Comparison of ENCODE assay signal across 18 cellular contexts in genomic region chr16:9081183-9081582, GRCh38. TPM values are rescaled to one million over a fixed set of nuclear protein-coding genes. Genes with fewer than 3 reads are reported as not detected.
DNase-seq lines count a peak whose midpoint lies in the region; ATAC-seq and TF ChIP-seq lines count a peak whose summit lies in the region.
"Had no signal": no experiment of that assay in that cellular context is flagged by ENCODE, and none has a peak within 500 bp of the region (broad histone marks: within the 10 kb centered on the region; RNA-seq: fewer than 3 reads in every experiment).

No MANE protein-coding gene starts in this region.

- ATAC-seq in stimulated activated naive B cell treated with anti-CD40 and anti-IgM and Interleukin-4, amounts not matched to agents 10 μg/mL and 1 μg/mL and 100 μg/mL, for 72 hours (replicated peaks) = no peak
- ATAC-seq in stimulated activated naive CD8-positive, alpha-beta T cell treated with anti-CD3 and anti-CD28 coated beads, Interleukin-15, amount 100 ng/mL, for 72 hours = no peak
- ATAC-seq: lower lobe of right lung, pancreas had no signal

- H3K36me3 Mint-ChIP-seq in immature natural killer cell = peaks cover 0 to 4% (median 0%) of the 10 kb centered on the region in 3 donors
- peaks cover 7 to 14% of the 10 kb centered on the region in 2 donors for H3K36me3 Mint-ChIP-seq in stimulated activated naive B cell treated with anti-CD40 and anti-IgM and Interleukin-4, amounts not matched to agents 10 μg/mL and 1 μg/mL and 100 μg/mL, for 72 hours
- H3K36me3 Mint-ChIP-seq: T-cell had no signal

- no peaks in the 10 kb centered on the region for H3K79me2 ChIP-seq in OCI-LY7 (ENCODE audit: insufficient read depth, low read depth, low read length)

- H3K27ac Mint-ChIP-seq in immature natural killer cell = peak overlapping the region in 4 of 6 donors; percentile 21 to 50 (median 38)
- peak overlapping the region; percentile 37 for H3K27ac Mint-ChIP-seq in stimulated activated naive B cell treated with anti-CD40 and anti-IgM and Interleukin-4, amounts not matched to agents 10 μg/mL and 1 μg/mL and 100 μg/mL, for 72 hours
- H3K27ac Mint-ChIP-seq in stimulated activated naive CD8-positive, alpha-beta T cell treated with anti-CD3 and anti-CD28 coated beads, Interleukin-15, amount 100 ng/mL, for 72 hours = no peak overlapping the region
- H3K27ac Mint-ChIP-seq: T-cell had no signal

- POLR2A ChIA-PET in OCI-LY7 (lab: Charles Lee) = interaction anchor here (0.7 to 5.3 kb wide), 2 partner anchors 10 to 1226 kb away, joined by 3 to 46 read pairs; partner anchors contain the start of gene HAPSTR1

- H3K27me3 Mint-ChIP-seq in immature natural killer cell (ENCODE audit: low read depth in 3 of 3) = peaks cover 5 to 8% (median 6%) of the 10 kb centered on the region in 3 donors
- H3K27me3 Mint-ChIP-seq in stimulated activated naive B cell treated with anti-CD40 and anti-IgM and Interleukin-4, amounts not matched to agents 10 μg/mL and 1 μg/mL and 100 μg/mL, for 72 hours = no peaks in the 10 kb centered on the region
- no peaks in the 10 kb centered on the region for H3K27me3 Mint-ChIP-seq in stimulated activated naive CD8-positive, alpha-beta T cell treated with anti-CD3 and anti-CD28 coated beads, Interleukin-15, amount 100 ng/mL, for 72 hours
- H3K27me3 Mint-ChIP-seq: T-cell had no signal

- no peak overlapping the region for H3K4me3 Mint-ChIP-seq in immature natural killer cell
- H3K4me3 Mint-ChIP-seq in stimulated activated naive B cell treated with anti-CD40 and anti-IgM and Interleukin-4, amounts not matched to agents 10 μg/mL and 1 μg/mL and 100 μg/mL, for 72 hours = no peak overlapping the region
- no peak overlapping the region for H3K4me3 Mint-ChIP-seq in stimulated activated naive CD8-positive, alpha-beta T cell treated with anti-CD3 and anti-CD28 coated beads, Interleukin-15, amount 100 ng/mL, for 72 hours
- H3K4me3 Mint-ChIP-seq: T-cell had no signal

- H3K27ac ChIP-seq in left ventricle myocardium inferior (replicated peaks) (peak overlapping the region; percentile 18), OCI-LY7 (ENCODE audit: low read depth, low read length, poor library complexity, severe bottlenecking) (no peak overlapping the region)
- H3K27ac ChIP-seq: lower lobe of right lung, pancreas, suprapubic skin, WERI-Rb-1 had no signal

- intact Hi-C loops in left ventricle myocardium inferior (cut with micrococcal nuclease) = no loop called here
- intact Hi-C loops in cardiac septum (cut with DNase I) = no loop called here
- intact Hi-C loops in OCI-LY7 (cut with micrococcal nuclease; ENCODE audit: unreplicated experiment) = no loop called here

- no peaks in the 10 kb centered on the region for H4K20me1 ChIP-seq in OCI-LY7 (ENCODE audit: insufficient read depth, low read length)

- peaks cover 10% of the 10 kb centered on the region for H3K9me3 ChIP-seq in left ventricle myocardium inferior (replicated peaks)
- peaks cover 4% of the 10 kb centered on the region; the same call in 1 of the 2 replicates for H3K9me3 ChIP-seq in OCI-LY7 (ENCODE audit: low read length)
- H3K9me3 ChIP-seq: lower lobe of right lung, pancreas, suprapubic skin had no signal

- no peak overlapping the region for H3K4me2 ChIP-seq in OCI-LY7 (ENCODE audit: low read length)

- H3K4me1 ChIP-seq in left ventricle myocardium inferior (no peaks in the 10 kb centered on the region), OCI-LY7 (ENCODE audit: insufficient read depth, low read length, poor library complexity, severe bottlenecking) (peaks cover 43% of the 10 kb centered on the region)
- H3K4me1 ChIP-seq: pancreas had no signal

- peaks cover 32 to 34% of the 10 kb centered on the region in 2 donors for H3K4me1 Mint-ChIP-seq in immature natural killer cell
- peaks cover 14 to 19% of the 10 kb centered on the region in 2 donors for H3K4me1 Mint-ChIP-seq in stimulated activated naive B cell treated with anti-CD40 and anti-IgM and Interleukin-4, amounts not matched to agents 10 μg/mL and 1 μg/mL and 100 μg/mL, for 72 hours
- peaks cover 39% of the 10 kb centered on the region for H3K4me1 Mint-ChIP-seq in stimulated activated naive CD8-positive, alpha-beta T cell treated with anti-CD3 and anti-CD28 coated beads, Interleukin-15, amount 100 ng/mL, for 72 hours

- H3K36me3 ChIP-seq in left ventricle myocardium inferior (no peaks in the 10 kb centered on the region), OCI-LY7 (ENCODE audit: insufficient read depth, low read length) (no peaks in the 10 kb centered on the region)
- H3K36me3 ChIP-seq: lower lobe of right lung, pancreas, suprapubic skin, WERI-Rb-1 had no signal

- CTCF ChIA-PET in OCI-LY7 (lab: Charles Lee; ENCODE audit: unreplicated experiment) = no interaction called here

- no peaks in the 10 kb centered on the region for H3K9me2 ChIP-seq in OCI-LY7 (ENCODE audit: insufficient read depth, low read length)

- TF ChIP-seq CTCF in left ventricle myocardium inferior (IDR thresholded peaks at IDR 0.05; ENCODE audit: borderline replicate concordance) = no peak
- no peak for TF ChIP-seq CTCF in OCI-LY7 (conservative IDR thresholded peaks at IDR 0.05; ENCODE audit: low read length)

- no TSS peak for BruUV-seq in OCI-LY7 (replicated peaks; lab: Mats Ljungman, UMichigan)

- peak overlapping the region; percentile 52 for H2AFZ ChIP-seq in OCI-LY7 (ENCODE audit: low read length)

- no peak overlapping the region for H3K4me3 ChIP-seq in left ventricle myocardium inferior
- no peak overlapping the region for H3K4me3 ChIP-seq in OCI-LY7 (ENCODE audit: low read depth, low read length, poor library complexity, severe bottlenecking)
- H3K4me3 ChIP-seq: lower lobe of right lung, pancreas, suprapubic skin had no signal

- DNase-seq in left ventricle myocardium inferior = no peak
- no peak for DNase-seq in cardiac septum (ENCODE audit: low spot score)
- DNase-seq in OCI-LY7 (ENCODE audit: low spot score) = no peak
- no peak for DNase-seq in immature natural killer cell
- DNase-seq in stimulated activated naive B cell treated with anti-CD40 and anti-IgM and Interleukin-4, amounts not matched to agents 10 μg/mL and 1 μg/mL and 100 μg/mL, for 72 hours = no peak
- no peak for DNase-seq in NCI-H146 (lab: John Stamatoyannopoulos, UW)
- DNase-seq in stimulated activated naive CD8-positive, alpha-beta T cell treated with anti-CD3 and anti-CD28 coated beads, Interleukin-15, amount 100 ng/mL, for 72 hours = no peak
- no peak for DNase-seq in NCI-H1436 treated with DMSO at 0.1 percent for 48 hours (lab: John Stamatoyannopoulos, UW)
- DNase-seq: activated effector memory CD4-positive, alpha-beta T cell treated with Interleukin-2 at 50 U/mL for 16 hours; aorta; lower lobe of right lung; NCI-H1694; NCI-H2227 treated with DMSO at 0.1 percent for 48 hours; pancreas; stimulated activated CD4-positive, alpha-beta T cell treated with anti-CD3 and anti-CD28 coated beads, Interleukin-2, amount 100 ng/mL, for 48 hours; WERI-Rb-1 had no signal

- H3K27me3 ChIP-seq in left ventricle myocardium inferior (ENCODE audit: low read depth) = no peaks in the 10 kb centered on the region
- H3K27me3 ChIP-seq: pancreas, suprapubic skin had no signal

- H3K9me3 Mint-ChIP-seq in immature natural killer cell = peaks cover 0 to 7% (median 0%) of the 10 kb centered on the region in 6 donors
- H3K9me3 Mint-ChIP-seq in stimulated activated naive B cell treated with anti-CD40 and anti-IgM and Interleukin-4, amounts not matched to agents 10 μg/mL and 1 μg/mL and 100 μg/mL, for 72 hours = peaks cover 2 to 4% of the 10 kb centered on the region in 2 donors
- peaks cover 0 to 15% of the 10 kb centered on the region in 2 donors for H3K9me3 Mint-ChIP-seq in stimulated activated naive CD8-positive, alpha-beta T cell treated with anti-CD3 and anti-CD28 coated beads, Interleukin-15, amount 100 ng/mL, for 72 hours

RNA-seq across cellular contexts. Expression of gene HAPSTR1, which starts 10.3 kb away (rescaled TPM):
- total RNA-seq in left ventricle myocardium inferior (52.3 TPM), cardiac septum (59.6 TPM), OCI-LY7 (2022) (71.5 and 77.9 TPM in 2 replicates)
- total RNA-seq in OCI-LY7 (2014; rRNA removed; shearing (Covaris generic)) = 50.9 and 51.5 TPM in 2 replicates
- 10 to 100 TPM in 1 of 3 donors, 1 to 10 TPM in 2; 4.9 to 20.2 (median 6.1) TPM for polyA plus RNA-seq in immature natural killer cell

Comparison
In these comparisons a context has a peak if more than half of its experiments do, and no peak if none do; other contexts are left out.
1. H3K27ac Mint-ChIP-seq: peak in immature natural killer cell (4 of 6) and stimulated activated naive B cell treated with anti-CD40 and anti-IgM and Interleukin-4, amounts not matched to agents 10 μg/mL and 1 μg/mL and 100 μg/mL, for 72 hours (single experiment); none in stimulated activated naive CD8-positive, alpha-beta T cell treated with anti-CD3 and anti-CD28 coated beads, Interleukin-15, amount 100 ng/mL, for 72 hours (0 of 2).